1 cellular context compared by ENCODE assay signal in genomic region chr1:70361727-70362413, GRCh38.
TF ChIP-seq lines count a peak whose summit lies in the region.

No MANE protein-coding gene starts in this region.

TF ChIP-seq in endothelial cell of umbilical vein, 7 proteins besides CTCF, POLR2A, EP300 and RAD21:
- TF ChIP-seq FOS (IDR thresholded peaks at IDR 0.05; ENCODE audit: borderline replicate concordance, insufficient read depth, low read length) (no peak), EZH2 (IDR thresholded peaks at IDR 0.05; ENCODE audit: borderline replicate concordance, low read depth, low read length, severe bottlenecking) (no peak), GATA2 (IDR thresholded peaks at IDR 0.05; ENCODE audit: insufficient read depth, insufficient read length, low read depth, low read length) (peak; percentile 57), JUN (IDR thresholded peaks at IDR 0.05; ENCODE audit: borderline replicate concordance, insufficient read depth, insufficient read length, low read depth) (no peak), POLR2AphosphoS5 (IDR thresholded peaks at IDR 0.05; ENCODE audit: insufficient read depth, low read depth, low read length) (no peak)
- TF ChIP-seq, protein P1, sequence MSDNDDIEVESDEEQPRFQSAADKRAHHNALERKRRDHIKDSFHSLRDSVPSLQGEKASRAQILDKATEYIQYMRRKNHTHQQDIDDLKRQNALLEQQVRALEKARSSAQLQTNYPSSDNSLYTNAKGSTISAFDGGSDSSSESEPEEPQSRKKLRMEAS (IDR thresholded peaks at IDR 0.05; ENCODE audit: insufficient read depth, insufficient read length): no peak
